Comparison of ENCODE assay signal across 23 cellular contexts in the genomic region with DNA sequence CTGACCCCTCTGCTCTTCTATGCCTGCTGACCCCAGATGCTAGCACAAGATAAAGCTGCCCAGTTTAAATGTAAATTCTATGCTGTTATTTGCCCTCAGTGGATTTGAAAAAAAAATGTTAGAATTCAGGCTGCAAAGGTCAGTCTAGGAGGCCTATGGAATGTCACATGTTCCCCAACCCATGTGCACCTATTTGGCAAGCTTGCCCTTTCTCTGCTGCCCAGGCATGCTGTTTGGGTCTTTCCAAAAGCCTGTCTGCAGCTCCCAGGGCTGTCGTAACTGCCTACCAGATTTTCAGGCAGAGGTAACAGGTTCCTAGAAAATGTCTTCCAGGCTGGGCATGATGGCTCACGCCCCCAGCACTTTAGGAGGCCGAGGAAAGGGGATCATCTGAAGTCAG.
"Had no signal": no experiment of that assay in that cellular context is flagged by ENCODE, and none has a peak within 500 bp of the region (broad histone marks: within the 10 kb centered on the region; RNA-seq: fewer than 3 reads in every experiment).

No MANE protein-coding gene starts in this region.

- H3K9me3 ChIP-seq: MG63 had no signal

- H3K9me3 Mint-ChIP-seq: activated B cell treated with CpG ODN at 0.5 μM for 24 hours; activated CD4-positive, alpha-beta T cell treated with anti-CD3 and anti-CD28 coated beads, Interleukin-2, amount 10 ng/mL, durations not matched to agents 24 days and 14 days; activated naive CD4-positive, alpha-beta T cell treated with anti-CD3 and anti-CD28 coated beads, Interleukin-2, amount 10 ng/mL, durations not matched to agents 7 days and 5 days; activated naive CD8-positive, alpha-beta T cell treated with anti-CD3 and anti-CD28 coated beads for 36 hours; activated T-helper 17 cell treated with anti-CD3 and anti-CD28 coated beads, Interleukin-2, amount 50 U/mL, for 72 hours had no signal

- H3K4me3 Mint-ChIP-seq: activated B cell treated with CpG ODN at 0.5 μM for 24 hours; activated CD4-positive, alpha-beta T cell treated with anti-CD3 and anti-CD28 coated beads, Interleukin-2, amount 10 ng/mL, durations not matched to agents 24 days and 14 days; activated naive CD4-positive, alpha-beta T cell treated with anti-CD3 and anti-CD28 coated beads, Interleukin-2, amount 10 ng/mL, durations not matched to agents 7 days and 5 days; activated naive CD8-positive, alpha-beta T cell treated with anti-CD3 and anti-CD28 coated beads for 36 hours; activated T-helper 17 cell treated with anti-CD3 and anti-CD28 coated beads, Interleukin-2, amount 50 U/mL, for 72 hours had no signal

- H3K27me3 Mint-ChIP-seq: activated T-helper 17 cell treated with anti-CD3 and anti-CD28 coated beads, Interleukin-2, amount 50 U/mL, for 72 hours had no signal

- H3K36me3 ChIP-seq: MG63 had no signal

- H3K4me1 Mint-ChIP-seq: activated B cell treated with CpG ODN at 0.5 μM for 24 hours had no signal

- H3K4me3 ChIP-seq: MG63, PC-9 had no signal

- H3K27ac ChIP-seq: PC-9 had no signal

- H3K27me3 ChIP-seq: MG63 had no signal

- ATAC-seq: activated T-helper 17 cell treated with anti-CD3 and anti-CD28 coated beads, Interleukin-2, amount 50 U/mL, for 72 hours had no signal

- H3K27ac Mint-ChIP-seq: activated B cell treated with CpG ODN at 0.5 μM for 24 hours; activated CD4-positive, alpha-beta T cell treated with anti-CD3 and anti-CD28 coated beads, Interleukin-2, amount 10 ng/mL, durations not matched to agents 24 days and 14 days; activated naive CD4-positive, alpha-beta T cell treated with anti-CD3 and anti-CD28 coated beads, Interleukin-2, amount 10 ng/mL, durations not matched to agents 7 days and 5 days; activated naive CD8-positive, alpha-beta T cell treated with anti-CD3 and anti-CD28 coated beads for 36 hours; activated T-helper 17 cell treated with anti-CD3 and anti-CD28 coated beads, Interleukin-2, amount 50 U/mL, for 72 hours had no signal

- H2AFZ ChIP-seq: PC-9 had no signal

- DNase-seq: activated B cell treated with CpG ODN at 0.5 μM for 24 hours; activated CD4-positive, alpha-beta T cell treated with anti-CD3 and anti-CD28 coated beads for 1 hour; activated CD4-positive, alpha-beta T cell treated with anti-CD3 and anti-CD28 coated beads, Interleukin-2, amount 10 ng/mL, durations not matched to agents 24 days and 14 days; activated CD4-positive, alpha-beta T cell treated with anti-CD3 and anti-CD28 coated beads, Interleukin-2, amount 50 U/mL, for 48 hours; activated gamma-delta T cell treated with Interleukin-2 at 50 U/mL for 16 hours; activated naive CD4-positive, alpha-beta T cell treated with anti-CD3 and anti-CD28 coated beads, Interleukin-2, amount 10 ng/mL, durations not matched to agents 7 days and 5 days; activated naive CD8-positive, alpha-beta T cell treated with anti-CD3 and anti-CD28 coated beads for 36 hours; activated T-cell treated with anti-CD3 and anti-CD28 coated beads for 4 hours; activated T-cell treated with anti-CD3 and anti-CD28 coated beads, Interleukin-2, amount 50 U/mL, for 48 hours; MG63; MV-4-11; NCI-H1092 treated with DMSO at 0.1 percent for 48 hours; NCI-H1417 treated with DMSO at 0.1 percent for 48 hours; NCI-H1694; NCI-H2029; NCI-H345; NCI-H510A treated with DMSO at 0.1 percent for 48 hours; NCI-H69; PC-9; SHP77 treated with DMSO at 0.1 percent for 48 hours; T-helper 2 cell; T1000 had no signal

- H3K36me3 Mint-ChIP-seq: activated naive CD4-positive, alpha-beta T cell treated with anti-CD3 and anti-CD28 coated beads, Interleukin-2, amount 10 ng/mL, durations not matched to agents 7 days and 5 days; activated naive CD8-positive, alpha-beta T cell treated with anti-CD3 and anti-CD28 coated beads for 36 hours had no signal

- H3K4me2 ChIP-seq: PC-9 had no signal
